Comparison of ENCODE assay signal across 8 cellular contexts in the genomic region with DNA sequence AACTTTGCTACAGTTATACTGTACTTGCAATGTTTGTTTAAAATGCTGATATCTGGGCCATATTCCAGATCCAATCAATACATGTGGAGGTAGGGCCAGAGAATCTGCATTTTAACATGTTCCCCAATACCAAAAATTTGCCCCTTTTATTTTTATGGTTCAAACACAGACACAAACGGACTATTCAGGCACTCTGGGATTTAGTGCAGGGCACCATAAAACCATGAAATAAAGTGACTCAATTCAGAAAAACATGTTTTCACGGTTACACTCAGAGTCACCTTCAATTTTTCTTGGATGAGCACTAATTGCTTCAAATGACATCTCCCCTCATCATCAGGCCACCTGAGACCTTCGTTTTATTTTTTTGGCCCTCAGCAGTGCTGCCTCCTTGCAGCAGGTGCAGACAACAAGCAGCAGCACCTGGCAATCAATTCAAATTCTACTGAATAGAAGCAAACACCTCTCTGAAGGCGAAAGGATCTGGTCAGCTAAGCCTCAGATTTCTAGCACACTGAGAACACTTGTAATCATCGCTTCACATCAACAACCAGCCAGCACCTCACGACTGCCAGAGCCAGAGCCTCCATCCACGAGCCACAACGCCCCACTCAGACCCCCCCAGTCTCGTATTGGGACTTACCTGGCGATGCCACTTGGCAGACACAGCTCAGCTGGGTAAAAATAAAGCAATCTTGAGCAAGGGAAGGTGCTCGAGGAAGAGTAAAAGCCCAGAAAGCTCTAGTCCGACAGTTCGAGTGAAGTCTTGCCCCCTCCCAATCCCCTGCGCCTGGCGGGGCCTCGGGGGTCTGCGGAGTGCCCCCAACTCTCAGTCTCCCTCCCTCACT. TPM values are rescaled to one million over a fixed set of nuclear protein-coding genes. Genes with fewer than 3 reads are reported as not detected.
DNase-seq lines count a peak whose midpoint lies in the region; ATAC-seq and TF ChIP-seq lines count a peak whose summit lies in the region.

No MANE protein-coding gene starts in this region.

- peak overlapping the region; percentile 82 for H3K27ac Mint-ChIP-seq in stimulated activated effector memory CD8-positive, alpha-beta T cell treated with anti-CD3 and anti-CD28 coated beads, Interleukin-12 subunit alpha, Interleukin-12 subunit beta, amount 100 ng/mL, for 72 hours

- H3K27ac ChIP-seq in AG04450 (ENCODE audit: low read depth, low read length) (no peak overlapping the region), Peyer's patch (peak overlapping the region in 3 of 4 donors; percentile 75 to 93 (median 85)), ascending aorta (peak overlapping the region; percentile 71 to 89)

- no peak for DNase-seq in AG04450 (ENCODE audit: low read depth, low spot score)
- DNase-seq in HAP-1 (ENCODE audit: low spot score in 2 of 2), result peak in 1 of 2 experiments; percentile 17
- peak in 2 of 3 donors; percentile 41 to 54 for DNase-seq in Peyer's patch
- DNase-seq in ascending aorta (ENCODE audit: low spot score in 2 of 2), result no peak
- DNase-seq in iris pigment epithelial cell (ENCODE audit: low read depth), result peak; percentile 1
- DNase-seq in stimulated activated effector memory CD8-positive, alpha-beta T cell treated with anti-CD3 and anti-CD28 coated beads, Interleukin-12 subunit alpha, Interleukin-12 subunit beta, amount 100 ng/mL, for 72 hours (ENCODE audit: low spot score in 2 of 2), result peak in 1 of 2 donors; percentile 64
- no peak for DNase-seq in HCEC 1CT

- peaks cover 5% of the 10 kb centered on the region for H3K36me3 Mint-ChIP-seq in stimulated activated effector memory CD8-positive, alpha-beta T cell treated with anti-CD3 and anti-CD28 coated beads, Interleukin-12 subunit alpha, Interleukin-12 subunit beta, amount 100 ng/mL, for 72 hours

- H3K27me3 ChIP-seq in AG04450 (ENCODE audit: control insufficient read depth, insufficient read depth, low read length) (peaks cover 17% of the 10 kb centered on the region), HAP-1 (ENCODE audit: low read depth) (no peaks in the 10 kb centered on the region), Peyer's patch (no peaks in the 10 kb centered on the region), ascending aorta (no peaks in the 10 kb centered on the region)

- H3K4me3 ChIP-seq in AG04450 (ENCODE audit: low read depth, low read length) (peak overlapping the region; percentile 76), HAP-1 (peak overlapping the region; percentile 88), Peyer's patch (peak overlapping the region; percentile 77 to 95 (median 90)), ascending aorta (peak overlapping the region; percentile 80 to 98)

- in situ Hi-C loops in HAP-1 (cut with MboI; ENCODE audit: low sequenced_read_pairs), result no loop called here

- TF ChIP-seq CTCF in AG04450 (IDR thresholded peaks at IDR 0.05; ENCODE audit: low read depth, low read length) (no peak), Peyer's patch (IDR thresholded peaks at IDR 0.05) (no peak), ascending aorta (IDR thresholded peaks at IDR 0.05) (no peak)

- intact Hi-C loops in ascending aorta (cut with DNase I), result loop anchor here (2.0 to 5.0 kb wide), 3 partner anchors 322 to 776 kb away; partner anchors contain the start of genes B3GALNT2, HEATR1 and MTR

- ATAC-seq in stimulated activated effector memory CD8-positive, alpha-beta T cell treated with anti-CD3 and anti-CD28 coated beads, Interleukin-12 subunit alpha, Interleukin-12 subunit beta, amount 100 ng/mL, for 72 hours, result no peak
- ATAC-seq in GM19023 (IDR thresholded peaks at IDR 0.05; ENCODE audit: unreplicated experiment), result no peak

- H3K36me3 ChIP-seq in HAP-1 (replicated peaks) (no peaks in the 10 kb centered on the region), Peyer's patch (no peaks in the 10 kb centered on the region), ascending aorta (no peaks in the 10 kb centered on the region)

- POLR2A ChIA-PET in AG04450 (lab: Yijun Ruan, JAX), result interaction anchor here (1.2 kb wide), 1 partner anchor 139 kb away, joined by 3 read pairs; no protein-coding TSS in a partner anchor

- peaks cover 6% of the 10 kb centered on the region for H3K9me3 Mint-ChIP-seq in stimulated activated effector memory CD8-positive, alpha-beta T cell treated with anti-CD3 and anti-CD28 coated beads, Interleukin-12 subunit alpha, Interleukin-12 subunit beta, amount 100 ng/mL, for 72 hours

- H3K9me3 ChIP-seq in AG04450 (ENCODE audit: control insufficient read depth, insufficient read depth, low read length), result no peaks in the 10 kb centered on the region; the same call in 1 of the 2 replicates
- no peaks in the 10 kb centered on the region for H3K9me3 ChIP-seq in HAP-1
- H3K9me3 ChIP-seq in Peyer's patch, result no peaks in the 10 kb centered on the region
- no peaks in the 10 kb centered on the region for H3K9me3 ChIP-seq in ascending aorta

- H3K4me1 Mint-ChIP-seq in stimulated activated effector memory CD8-positive, alpha-beta T cell treated with anti-CD3 and anti-CD28 coated beads, Interleukin-12 subunit alpha, Interleukin-12 subunit beta, amount 100 ng/mL, for 72 hours, result peaks cover 46% of the 10 kb centered on the region

- no peak for TF ChIP-seq POLR2A in Peyer's patch (IDR thresholded peaks at IDR 0.05)

- CTCF ChIA-PET in AG04450 (lab: Charles Lee), result no interaction called here

- H3K4me1 ChIP-seq in HAP-1 (peaks cover 16% of the 10 kb centered on the region), Peyer's patch (peaks cover 0 to 5% (median 0%) of the 10 kb centered on the region in 4 donors), ascending aorta (peaks cover 0 to 4% of the 10 kb centered on the region in 2 donors)

- peak overlapping the region; percentile 84 for H3K4me3 Mint-ChIP-seq in stimulated activated effector memory CD8-positive, alpha-beta T cell treated with anti-CD3 and anti-CD28 coated beads, Interleukin-12 subunit alpha, Interleukin-12 subunit beta, amount 100 ng/mL, for 72 hours

RNA-seq across cellular contexts. Expression of gene ERO1B, which starts 1.1 kb away (rescaled TPM):
- 1.1 and 2.2 TPM in 2 replicates for polyA plus RNA-seq in AG04450 (2011; rRNA removed)
- 0.37 and 0.78 TPM in 2 replicates for polyA minus RNA-seq in AG04450 (2011; rRNA and poly(A)+ RNA removed)
- total RNA-seq in Peyer's patch, result 10 to 100 TPM in 1 of 4 donors, 1 to 10 TPM in 3; 5.2 to 44.6 (median 7.9) TPM
- 5.1 TPM for total RNA-seq in ascending aorta

Comparison
In these comparisons a context has a peak if more than half of its experiments do, and no peak if none do; other contexts are left out.
1. DNase-seq: peak in Peyer's patch (2 of 3) and iris pigment epithelial cell (single experiment); none in AG04450 (single experiment), ascending aorta (0 of 2) and HCEC 1CT (single experiment).
2. Peak in every context shown above with its lines, with median percentiles within 50 percentile points of each other: H3K4me3 ChIP-seq.